In the genomic region with DNA sequence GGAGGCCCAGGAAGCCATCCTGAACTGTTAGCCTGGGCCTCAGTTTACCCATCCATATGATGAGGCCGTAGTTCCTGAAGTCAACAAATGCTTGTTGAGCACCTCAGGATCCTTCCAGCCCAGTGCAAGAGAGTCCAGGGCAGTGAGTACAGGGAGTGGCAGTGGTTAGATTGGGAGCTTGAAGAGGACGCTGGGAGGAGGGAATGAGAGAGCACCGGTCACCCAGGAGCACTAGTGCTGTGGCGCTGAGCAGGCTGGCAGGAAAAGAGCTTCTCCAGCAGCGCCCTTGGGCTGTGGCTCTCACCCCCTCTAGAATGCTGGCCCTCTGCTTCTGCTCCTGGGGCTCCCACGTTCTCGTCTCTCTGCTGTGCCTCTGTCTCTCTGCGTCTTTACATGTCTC, we compare ENCODE assay signal across 26 cellular contexts.
"Had no signal": no experiment of that assay in that cellular context is flagged by ENCODE, and none has a peak within 500 bp of the region (broad histone marks: within the 10 kb centered on the region; RNA-seq: fewer than 3 reads in every experiment).

No MANE protein-coding gene starts in this region.

- ATAC-seq: activated CD8-positive, alpha-beta memory T cell treated with anti-CD3 and anti-CD28 coated beads, Interleukin-2, amount 10 ng/mL, durations not matched to agents 7 days and 5 days; activated CD8-positive, alpha-beta T cell treated with anti-CD3 and anti-CD28 coated beads, Interleukin-2, amount 10 ng/mL, durations not matched to agents 7 days and 5 days; activated naive CD4-positive, alpha-beta T cell treated with anti-CD3 and anti-CD28 coated beads, Interleukin-2, amount 50 U/mL, for 72 hours; activated T-cell treated with anti-CD3 and anti-CD28 coated beads, Interleukin-2, amount 50 U/mL, for 72 hours; heart right ventricle; naive thymus-derived CD8-positive, alpha-beta T cell; right cardiac atrium; stimulated activated naive CD8-positive, alpha-beta T cell treated with anti-CD3 and anti-CD28 coated beads, Interleukin-15, Interleukin-2, amounts not matched to agents 100 U/mL and 50 U/mL, for 24 hours; WTC11 had no signal

- H3K4me1 ChIP-seq: breast epithelium, testis had no signal

- H3K4me3 ChIP-seq: breast epithelium, esophagus squamous epithelium, heart right ventricle, testis, vagina had no signal

- H3K9me3 Mint-ChIP-seq: activated naive CD4-positive, alpha-beta T cell treated with anti-CD3 and anti-CD28 coated beads, Interleukin-2, amount 50 U/mL, for 72 hours; activated T-cell treated with anti-CD3 and anti-CD28 coated beads, Interleukin-2, amount 50 U/mL, for 72 hours; central memory CD8-positive, alpha-beta T cell; naive thymus-derived CD8-positive, alpha-beta T cell; WTC11 had no signal

- H3K36me3 Mint-ChIP-seq: activated CD8-positive, alpha-beta memory T cell treated with anti-CD3 and anti-CD28 coated beads, Interleukin-2, amount 10 ng/mL, durations not matched to agents 7 days and 5 days; activated naive CD4-positive, alpha-beta T cell treated with anti-CD3 and anti-CD28 coated beads, Interleukin-2, amount 50 U/mL, for 72 hours; naive thymus-derived CD8-positive, alpha-beta T cell; WTC11 had no signal

- DNase-seq: activated CD4-positive, alpha-beta T cell treated with anti-CD3 and anti-CD28 coated beads for 1 hour; activated CD4-positive, alpha-beta T cell treated with anti-CD3 and anti-CD28 coated beads, Interleukin-2, amount 50 U/mL, for 1 hour; activated CD8-positive, alpha-beta memory T cell treated with anti-CD3 and anti-CD28 coated beads, Interleukin-2, amount 10 ng/mL, durations not matched to agents 7 days and 5 days; activated CD8-positive, alpha-beta T cell treated with anti-CD3 and anti-CD28 coated beads, Interleukin-2, amount 10 ng/mL, durations not matched to agents 7 days and 5 days; activated naive CD4-positive, alpha-beta T cell; activated T-cell treated with anti-CD3 and anti-CD28 coated beads, Interleukin-2, amount 50 U/mL, for 72 hours; dermis blood vessel endothelial cell; effector CD4-positive, alpha-beta T cell; esophagus squamous epithelium; foreskin melanocyte; heart right ventricle; islet precursor cell; midbrain; naive thymus-derived CD8-positive, alpha-beta T cell; right cardiac atrium; stimulated activated CD4-positive, alpha-beta T cell treated with anti-CD3 and anti-CD28 coated beads, Interleukin-4, amount 100 ng/mL, for 1 hour; stimulated activated naive CD8-positive, alpha-beta T cell treated with anti-CD3 and anti-CD28 coated beads, Interleukin-15, Interleukin-2, amounts not matched to agents 100 U/mL and 50 U/mL, for 24 hours; T-helper 2 cell; testis; trophoblast cell had no signal

- H3K27ac Mint-ChIP-seq: activated CD8-positive, alpha-beta memory T cell treated with anti-CD3 and anti-CD28 coated beads, Interleukin-2, amount 10 ng/mL, durations not matched to agents 7 days and 5 days; activated CD8-positive, alpha-beta T cell treated with anti-CD3 and anti-CD28 coated beads, Interleukin-2, amount 10 ng/mL, durations not matched to agents 7 days and 5 days; activated naive CD4-positive, alpha-beta T cell treated with anti-CD3 and anti-CD28 coated beads, Interleukin-2, amount 50 U/mL, for 72 hours; activated T-cell treated with anti-CD3 and anti-CD28 coated beads, Interleukin-2, amount 50 U/mL, for 72 hours; WTC11 had no signal

- H3K36me3 ChIP-seq: breast epithelium, esophagus squamous epithelium, heart right ventricle, vagina had no signal

- H3K27me3 ChIP-seq: breast epithelium, esophagus squamous epithelium, heart right ventricle, testis, vagina had no signal

- H3K4me3 Mint-ChIP-seq: activated CD8-positive, alpha-beta memory T cell treated with anti-CD3 and anti-CD28 coated beads, Interleukin-2, amount 10 ng/mL, durations not matched to agents 7 days and 5 days; activated CD8-positive, alpha-beta T cell treated with anti-CD3 and anti-CD28 coated beads, Interleukin-2, amount 10 ng/mL, durations not matched to agents 7 days and 5 days; activated T-cell treated with anti-CD3 and anti-CD28 coated beads, Interleukin-2, amount 50 U/mL, for 72 hours; central memory CD8-positive, alpha-beta T cell; naive thymus-derived CD8-positive, alpha-beta T cell; WTC11 had no signal

- H3K27ac ChIP-seq: breast epithelium, epithelial cell of prostate, esophagus squamous epithelium, testis, vagina had no signal

- H3K9me3 ChIP-seq: breast epithelium, esophagus squamous epithelium, heart right ventricle, testis, vagina had no signal
